ENCODE assay signal across 17 cellular contexts in genomic region chr4:100722866-100723459, GRCh38.
DNase-seq lines count a peak whose midpoint lies in the region; ATAC-seq and TF ChIP-seq lines count a peak whose summit lies in the region.
"Had no signal": no experiment of that assay in that cellular context is flagged by ENCODE, and none has a peak within 500 bp of the region (broad histone marks: within the 10 kb centered on the region; RNA-seq: fewer than 3 reads in every experiment).

No MANE protein-coding gene starts in this region.

- H3K27me3 ChIP-seq in gastrocnemius medialis, result no peaks in the 10 kb centered on the region
- H3K27me3 ChIP-seq: foreskin keratinocyte, SJSA1, stomach had no signal

- in situ Hi-C loops in gastrocnemius medialis (cut with MboI; ENCODE audit: low sequenced_read_pairs in 4 of 4), result no loop called here

- no peak for TF ChIP-seq POLR2A in gastrocnemius medialis (IDR thresholded peaks at IDR 0.05)

- ATAC-seq in GM19023 (IDR thresholded peaks at IDR 0.05; ENCODE audit: unreplicated experiment) (peak; percentile 52), GM21717 (IDR thresholded peaks at IDR 0.05; ENCODE audit: unreplicated experiment) (peak; percentile 87), HG03432 (IDR thresholded peaks at IDR 0.05; ENCODE audit: unreplicated experiment) (peak; percentile 92), gastrocnemius medialis (no peak)
- ATAC-seq: foreskin keratinocyte had no signal

- no peak overlapping the region for H3K4me3 ChIP-seq in gastrocnemius medialis
- H3K4me3 ChIP-seq: SJSA1, stomach had no signal

- DNase-seq in AG20443 (ENCODE audit: low spot score) (no peak), gastrocnemius medialis (no peak), OCI-M1 (lab: John Stamatoyannopoulos, UW) (no peak), GF-D8 (lab: John Stamatoyannopoulos, UW) (no peak)
- DNase-seq: activated CD4-positive, alpha-beta memory T cell treated with anti-CD3 and anti-CD28 coated beads for 36 hours; C1 segment of cervical spinal cord; DMS79 treated with DMSO at 0.1 percent for 48 hours; foreskin keratinocyte; KG1; naive B cell; NCI-H1417 treated with DMSO at 0.1 percent for 48 hours; stomach had no signal

- no peaks in the 10 kb centered on the region for H3K9me3 ChIP-seq in gastrocnemius medialis
- H3K9me3 ChIP-seq: SJSA1 had no signal

- intact Hi-C loops in gastrocnemius medialis (cut with DNase I; ENCODE audit: low total_unique reads), result no loop called here

- TF ChIP-seq CTCF in gastrocnemius medialis (IDR thresholded peaks at IDR 0.05 in 4 of 5, conservative IDR thresholded peaks at IDR 0.05 in 1 of 5), result no peak

- no peak overlapping the region for H3K27ac ChIP-seq in gastrocnemius medialis
- H3K27ac ChIP-seq: foreskin keratinocyte, HL-60, SJSA1, stomach had no signal

- H3K36me3 ChIP-seq in gastrocnemius medialis, result no peaks in the 10 kb centered on the region
- H3K36me3 ChIP-seq: SJSA1, stomach had no signal

- H3K4me1 ChIP-seq in gastrocnemius medialis, result no peaks in the 10 kb centered on the region
- H3K4me1 ChIP-seq: foreskin keratinocyte, SJSA1, stomach had no signal

Comparison
In these comparisons a context has a peak if more than half of its experiments do, and no peak if none do; other contexts are left out.
1. ATAC-seq: peak in GM19023 (single experiment), GM21717 (single experiment) and HG03432 (single experiment); none in gastrocnemius medialis (0 of 2).